Comparison of ENCODE assay signal across 31 cellular contexts in genomic region chr15:66838202-66838601, GRCh38.
"Had no signal": no experiment of that assay in that cellular context is flagged by ENCODE, and none has a peak within 500 bp of the region (broad histone marks: within the 10 kb centered on the region; RNA-seq: fewer than 3 reads in every experiment).

No MANE protein-coding gene starts in this region.

- H3K9me3 Mint-ChIP-seq: activated B cell treated with CpG ODN at 0.5 μM for 24 hours; activated CD4-positive, alpha-beta memory T cell treated with anti-CD3 and anti-CD28 coated beads for 36 hours; activated naive CD4-positive, alpha-beta T cell treated with anti-CD3 and anti-CD28 coated beads for 36 hours; activated naive CD8-positive, alpha-beta T cell treated with anti-CD3 and anti-CD28 coated beads, Interleukin-2, amount 50 U/mL, for 24 hours; activated T-cell treated with anti-CD3 and anti-CD28 coated beads, Interleukin-2, amount 50 U/mL, for 4 hours; activated T-helper 1 cell treated with anti-CD3 and anti-CD28 coated beads, Interleukin-12 subunit alpha, Interleukin-12 subunit beta, Interleukin-2, Interleukin-4 antibody, amounts not matched to agents 30 ng/mL and 10 ng/mL and 1 ng/mL, durations not matched to agents 14 hours and 24 hours and 36 hours had no signal

- H3K27ac Mint-ChIP-seq: activated B cell treated with CpG ODN at 0.5 μM for 24 hours; activated CD4-positive, alpha-beta memory T cell treated with anti-CD3 and anti-CD28 coated beads for 36 hours; activated naive CD4-positive, alpha-beta T cell treated with anti-CD3 and anti-CD28 coated beads for 36 hours; activated naive CD8-positive, alpha-beta T cell; activated naive CD8-positive, alpha-beta T cell treated with anti-CD3 and anti-CD28 coated beads, Interleukin-2, amount 50 U/mL, for 24 hours; activated T-helper 1 cell treated with anti-CD3 and anti-CD28 coated beads, Interleukin-12 subunit alpha, Interleukin-12 subunit beta, Interleukin-2, Interleukin-4 antibody, amounts not matched to agents 30 ng/mL and 10 ng/mL and 1 ng/mL, durations not matched to agents 14 hours and 24 hours and 36 hours; brain had no signal

- ATAC-seq: activated naive CD8-positive, alpha-beta T cell treated with anti-CD3 and anti-CD28 coated beads, Interleukin-2, amount 50 U/mL, for 24 hours; activated T-cell treated with anti-CD3 and anti-CD28 coated beads, Interleukin-2, amount 50 U/mL, for 4 hours; PC-3; Right ventricle myocardium inferior had no signal

- H3K4me3 Mint-ChIP-seq: activated B cell treated with CpG ODN at 0.5 μM for 24 hours; activated CD4-positive, alpha-beta memory T cell treated with anti-CD3 and anti-CD28 coated beads for 36 hours; activated naive CD4-positive, alpha-beta T cell treated with anti-CD3 and anti-CD28 coated beads for 36 hours; activated naive CD8-positive, alpha-beta T cell; activated naive CD8-positive, alpha-beta T cell treated with anti-CD3 and anti-CD28 coated beads, Interleukin-2, amount 50 U/mL, for 24 hours; activated T-cell treated with anti-CD3 and anti-CD28 coated beads, Interleukin-2, amount 50 U/mL, for 4 hours; activated T-helper 1 cell treated with anti-CD3 and anti-CD28 coated beads, Interleukin-12 subunit alpha, Interleukin-12 subunit beta, Interleukin-2, Interleukin-4 antibody, amounts not matched to agents 30 ng/mL and 10 ng/mL and 1 ng/mL, durations not matched to agents 14 hours and 24 hours and 36 hours; brain had no signal

- H3K27ac ChIP-seq: RWPE1, VCaP had no signal

- DNase-seq: activated B cell treated with CpG ODN at 0.5 μM for 24 hours; activated CD4-positive, alpha-beta memory T cell treated with anti-CD3 and anti-CD28 coated beads for 36 hours; activated CD4-positive, alpha-beta T cell treated with anti-CD3 and anti-CD28 coated beads for 4 hours; activated CD4-positive, alpha-beta T cell treated with anti-CD3 and anti-CD28 coated beads, Interleukin-2, amount 50 U/mL, for 1 hour; activated CD4-positive, CD25-positive, alpha-beta regulatory T cell treated with anti-CD3 and anti-CD28 coated beads, Interleukin-2, amount 50 U/mL, for 72 hours; activated CD8-positive, alpha-beta memory T cell treated with anti-CD3 and anti-CD28 coated beads, Interleukin-2, amount 50 U/mL, for 4 hours; activated gamma-delta T cell treated with Interleukin-2 at 50 U/mL for 16 hours; activated naive CD4-positive, alpha-beta T cell treated with anti-CD3 and anti-CD28 coated beads for 36 hours; activated naive CD8-positive, alpha-beta T cell treated with anti-CD3 and anti-CD28 coated beads, Interleukin-2, amount 50 U/mL, for 24 hours; activated T-cell treated with anti-CD3 and anti-CD28 coated beads for 4 hours; activated T-cell treated with anti-CD3 and anti-CD28 coated beads, Interleukin-2, amount 50 U/mL, for 4 hours; anterior cingulate cortex; NCI-H1092 treated with DMSO at 0.1 percent for 48 hours; NCI-H146; NCI-H187; NCI-H2029 treated with DMSO at 0.1 percent for 48 hours; NCI-H2107; NCI-H510A; NCI-H748 treated with DMSO at 0.1 percent for 48 hours; NK-92 treated with Interleukin-12 subunit alpha and Interleukin-12 subunit beta, amount 100 ng/mL, for 24 hours; SIG-M5; T-helper 1 cell; T-helper 2 cell; T-helper 9 cell had no signal

- H3K36me3 Mint-ChIP-seq: activated CD4-positive, alpha-beta memory T cell treated with anti-CD3 and anti-CD28 coated beads for 36 hours; activated naive CD8-positive, alpha-beta T cell; brain had no signal
